ENCODE assay signal across 8 cellular contexts in genomic region chr6:30571085-30572077, GRCh38. TPM values are rescaled to one million over a fixed set of nuclear protein-coding genes. Genes with fewer than 3 reads are reported as not detected.
DNase-seq lines count a peak whose midpoint lies in the region; ATAC-seq and TF ChIP-seq lines count a peak whose summit lies in the region.

TSS of gene ABCF1 (plus strand) at chr6:30571442. CDS start at chr6:30571488, 46 bp downstream.

- H3K9me3 ChIP-seq in AG04450 (ENCODE audit: control insufficient read depth, insufficient read depth, low read length) = no peaks in the 10 kb centered on the region
- H3K9me3 ChIP-seq in smooth muscle cell (replicated peaks; ENCODE audit: low read depth) = no peaks in the 10 kb centered on the region

- H2AFZ ChIP-seq in smooth muscle cell (ENCODE audit: low read depth) = peak within 1 kb of the TSS; percentile 98

- no peaks in the 10 kb centered on the region for H3K9me3 Mint-ChIP-seq in WTC11

- peaks cover 57% of the 10 kb centered on the region for H3K79me2 ChIP-seq in smooth muscle cell (ENCODE audit: low read depth)

- peak within 1 kb of the TSS; percentile 97 for H3K9ac ChIP-seq in smooth muscle cell (ENCODE audit: low read depth)

- TF ChIP-seq CTCF in AG04450 (IDR thresholded peaks at IDR 0.05; ENCODE audit: low read depth, low read length) (no peak), WTC11 (IDR thresholded peaks at IDR 0.05) (no peak), cardiac fibroblast (IDR thresholded peaks at IDR 0.05; ENCODE audit: low read depth, low read length) (no peak), smooth muscle cell (IDR thresholded peaks at IDR 0.05; ENCODE audit: borderline replicate concordance, insufficient read depth, poor library complexity, severe bottlenecking) (no peak)

- peaks cover 44% of the 10 kb centered on the region for H4K20me1 ChIP-seq in smooth muscle cell (ENCODE audit: low read depth)

- H3K27ac Mint-ChIP-seq in WTC11 = peak within 1 kb of the TSS; percentile 98

- DNase-seq in AG04450 (ENCODE audit: low read depth, low spot score) (peak; percentile 89), NCI-H226 (peak; percentile 91), WTC11 (ENCODE audit: low spot score) (peak; percentile 99), cardiac fibroblast (ENCODE audit: low read depth in 2 of 2) (peak; percentile 97 to 99), iPS-NIHi11 (ENCODE audit: low spot score) (peak; percentile 99), smooth muscle cell (lab: John Stamatoyannopoulos, UW; ENCODE audit: unreplicated experiment) (peak; percentile 95)

- ATAC-seq in GM18909 (IDR thresholded peaks at IDR 0.05; ENCODE audit: poor library complexity, unreplicated experiment) = peak; percentile 94
- peak; percentile 97 for ATAC-seq in HG03175 (IDR thresholded peaks at IDR 0.05; ENCODE audit: unreplicated experiment)
- peak; percentile 93 for ATAC-seq in WTC11

- POLR2A ChIA-PET in AG04450 (lab: Yijun Ruan, JAX) = interaction anchor here (0.9 to 1.8 kb wide), 8 partner anchors 14 to 119 kb away, joined by 3 to 14 read pairs (median 5); partner anchors contain the start of genes GNL1, MRPS18B, NRM and PRR3
- POLR2A ChIA-PET in WTC11 (lab: Charles Lee) = interaction anchor here (0.6 to 1.1 kb wide), 6 partner anchors 15 to 89 kb away, joined by 3 to 6 read pairs (median 4); partner anchors contain the start of genes GNL1, MRPS18B, PPP1R10 and PRR3

- H3F3A ChIP-seq in smooth muscle cell (ENCODE audit: low read depth) = no peaks in the 10 kb centered on the region

- no peaks in the 10 kb centered on the region for H3K36me3 ChIP-seq in smooth muscle cell (ENCODE audit: low read depth)

- no peaks in the 10 kb centered on the region for H3K27me3 ChIP-seq in AG04450 (ENCODE audit: control insufficient read depth, insufficient read depth, low read length)
- H3K27me3 ChIP-seq in smooth muscle cell (ENCODE audit: low read depth) = no peaks in the 10 kb centered on the region

- peaks cover 2% of the 10 kb centered on the region; the same call in 1 of the 2 replicates for H3K36me3 Mint-ChIP-seq in WTC11

- H3K4me3 ChIP-seq in AG04450 (ENCODE audit: low read depth, low read length) (peak within 1 kb of the TSS; percentile 98), cardiac fibroblast (replicated peaks in 1 of 2; ENCODE audit: low read depth in 2 of 2, low read length in 2 of 2) (peak within 1 kb of the TSS; percentile 77 to 90), smooth muscle cell (peak within 1 kb of the TSS; percentile 82)

- H3K27ac ChIP-seq in AG04450 (ENCODE audit: low read depth, low read length) = peak within 1 kb of the TSS; percentile 95
- peak within 1 kb of the TSS; percentile 96 for H3K27ac ChIP-seq in smooth muscle cell (ENCODE audit: low read depth)

- peak within 1 kb of the TSS; percentile 99 for H3K4me3 Mint-ChIP-seq in WTC11

- H3K27me3 Mint-ChIP-seq in WTC11 (ENCODE audit: low read depth) = peaks cover 10% of the 10 kb centered on the region

- CTCF ChIA-PET in AG04450 (lab: Charles Lee) = interaction anchor here (1.0 to 2.1 kb wide), 5 partner anchors 26 to 89 kb away, joined by 3 to 8 read pairs (median 6); no protein-coding TSS in a partner anchor
- CTCF ChIA-PET in WTC11 (lab: Charles Lee) = interaction anchor here (0.9 to 1.6 kb wide), 14 partner anchors 16 to 159 kb away, joined by 3 to 12 read pairs (median 4); partner anchors contain the start of gene DHX16

- peaks cover 21% of the 10 kb centered on the region for H3K4me1 ChIP-seq in smooth muscle cell (ENCODE audit: low read depth)

- H3K4me1 Mint-ChIP-seq in WTC11 = peaks cover 33% of the 10 kb centered on the region

- under 1% methylated on average over 67 of the region's 67 CpGs for WGBS in smooth muscle cell (ENCODE audit: low lambda C conversion rate)

- peak within 1 kb of the TSS; percentile 97 for H3K4me2 ChIP-seq in smooth muscle cell

TF ChIP-seq in WTC11, 78 proteins besides CTCF, POLR2A, EP300 and RAD21 (continues in another document):
- TF ChIP-seq CREB1 (CRISPR knock-in tag; IDR thresholded peaks at IDR 0.05) (0 out of 2 replicates have a peak, but pooled peaks have one; percentile 34), ZNF121 (CRISPR knock-in tag; IDR thresholded peaks at IDR 0.05) (peak; percentile 85), TEAD1 (CRISPR knock-in tag; IDR thresholded peaks at IDR 0.05) (peak; percentile 91; the same call in 1 of the 2 replicates), MAX (CRISPR knock-in tag; IDR thresholded peaks at IDR 0.05) (peak; percentile 98), HMGXB4 (CRISPR knock-in tag; IDR thresholded peaks at IDR 0.05) (peak; percentile 61; the same call in 1 of the 2 replicates), NR3C1 (CRISPR knock-in tag; conservative IDR thresholded peaks at IDR 0.05; ENCODE audit: low read depth) (no peak), HMGA2 (CRISPR knock-in tag; IDR thresholded peaks at IDR 0.05) (no peak), IRF1 (CRISPR knock-in tag; IDR thresholded peaks at IDR 0.05) (peak; percentile 81)
- TF ChIP-seq, protein P1, sequence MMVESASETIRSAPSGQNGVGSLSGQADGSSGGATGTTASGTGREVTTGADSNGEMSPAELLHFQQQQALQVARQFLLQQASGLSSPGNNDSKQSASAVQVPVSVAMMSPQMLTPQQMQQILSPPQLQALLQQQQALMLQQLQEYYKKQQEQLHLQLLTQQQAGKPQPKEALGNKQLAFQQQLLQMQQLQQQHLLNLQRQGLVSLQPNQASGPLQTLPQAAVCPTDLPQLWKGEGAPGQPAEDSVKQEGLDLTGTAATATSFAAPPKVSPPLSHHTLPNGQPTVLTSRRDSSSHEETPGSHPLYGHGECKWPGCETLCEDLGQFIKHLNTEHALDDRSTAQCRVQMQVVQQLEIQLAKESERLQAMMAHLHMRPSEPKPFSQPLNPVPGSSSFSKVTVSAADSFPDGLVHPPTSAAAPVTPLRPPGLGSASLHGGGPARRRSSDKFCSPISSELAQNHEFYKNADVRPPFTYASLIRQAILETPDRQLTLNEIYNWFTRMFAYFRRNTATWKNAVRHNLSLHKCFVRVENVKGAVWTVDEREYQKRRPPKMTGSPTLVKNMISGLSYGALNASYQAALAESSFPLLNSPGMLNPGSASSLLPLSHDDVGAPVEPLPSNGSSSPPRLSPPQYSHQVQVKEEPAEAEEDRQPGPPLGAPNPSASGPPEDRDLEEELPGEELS (CRISPR knock-in tag; IDR thresholded peaks at IDR 0.05) = peak; percentile 96
- TF ChIP-seq, protein P2, sequence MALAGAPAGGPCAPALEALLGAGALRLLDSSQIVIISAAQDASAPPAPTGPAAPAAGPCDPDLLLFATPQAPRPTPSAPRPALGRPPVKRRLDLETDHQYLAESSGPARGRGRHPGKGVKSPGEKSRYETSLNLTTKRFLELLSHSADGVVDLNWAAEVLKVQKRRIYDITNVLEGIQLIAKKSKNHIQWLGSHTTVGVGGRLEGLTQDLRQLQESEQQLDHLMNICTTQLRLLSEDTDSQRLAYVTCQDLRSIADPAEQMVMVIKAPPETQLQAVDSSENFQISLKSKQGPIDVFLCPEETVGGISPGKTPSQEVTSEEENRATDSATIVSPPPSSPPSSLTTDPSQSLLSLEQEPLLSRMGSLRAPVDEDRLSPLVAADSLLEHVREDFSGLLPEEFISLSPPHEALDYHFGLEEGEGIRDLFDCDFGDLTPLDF (CRISPR knock-in tag; IDR thresholded peaks at IDR 0.05) = 0 out of 2 replicates have a peak, but pooled peaks have one; percentile 10

RNA-seq across cellular contexts. Expression of gene ABCF1, which starts in this region (rescaled TPM):
- polyA plus RNA-seq in AG04450 (2011; rRNA removed) (32.3 and 38.7 TPM in 2 replicates), smooth muscle cell (39.1 and 57.3 TPM in 2 replicates)
- 75.5 and 88.4 TPM in 2 replicates for polyA minus RNA-seq in AG04450 (2011; rRNA and poly(A)+ RNA removed)
- total RNA-seq in WTC11 (2021) (98.7 to 102 TPM (median 101 TPM) in 3 replicates), smooth muscle cell (25.2 and 34.7 TPM in 2 replicates)

Comparison
In these comparisons a context has a peak if more than half of its experiments do, and no peak if none do; other contexts are left out.
1. Peak in every context shown above with its lines: DNase-seq, ATAC-seq, H3K4me3 ChIP-seq and H3K27ac ChIP-seq.